Comparison of ENCODE assay signal across 1 cellular context in genomic region chr20:59063358-59064213, GRCh38.
TF ChIP-seq lines count a peak whose summit lies in the region.

No MANE protein-coding gene starts in this region.

TF ChIP-seq in HEK293, 187 proteins besides CTCF, POLR2A, EP300 and RAD21 (continued from another document and continues in another):
- TF ChIP-seq REST (tag by site-specific recombination; IDR thresholded peaks at IDR 0.05) (no peak), ZNF138 (tag by site-specific recombination; IDR thresholded peaks at IDR 0.05; ENCODE audit: borderline replicate concordance) (no peak), ZNF639 (tag by site-specific recombination; IDR thresholded peaks at IDR 0.05) (peak; percentile 39), ZNF362 (tag by site-specific recombination; IDR thresholded peaks at IDR 0.05) (no peak), SCRT2 (tag by site-specific recombination; IDR thresholded peaks at IDR 0.05) (no peak), SETDB1 (IDR thresholded peaks at IDR 0.05; ENCODE audit: insufficient read length, low read length) (no peak), ZNF10 (tag by site-specific recombination; IDR thresholded peaks at IDR 0.05) (no peak; the same call in 1 of the 2 replicates), ZNF777 (tag by site-specific recombination; IDR thresholded peaks at IDR 0.05; ENCODE audit: borderline replicate concordance) (no peak), OVOL3 (tag by site-specific recombination; IDR thresholded peaks at IDR 0.05) (no peak), ZNF514 (tag by site-specific recombination; IDR thresholded peaks at IDR 0.05) (no peak), ZNF521 (tag by site-specific recombination; IDR thresholded peaks at IDR 0.05) (no peak), ZNF366 (tag by site-specific recombination; conservative IDR thresholded peaks at IDR 0.05) (peak; percentile 64), RBAK (tag by site-specific recombination; IDR thresholded peaks at IDR 0.05) (no peak), ZSCAN16 (tag by site-specific recombination; IDR thresholded peaks at IDR 0.05) (no peak), ZNF157 (tag by site-specific recombination; IDR thresholded peaks at IDR 0.05) (no peak), GLI2 (tag by site-specific recombination; IDR thresholded peaks at IDR 0.05; ENCODE audit: borderline replicate concordance, low read depth) (no peak; the same call in 1 of the 2 replicates), ZNF174 (tag by site-specific recombination; IDR thresholded peaks at IDR 0.05) (no peak), ZNF549 (tag by site-specific recombination; IDR thresholded peaks at IDR 0.05) (no peak), IKZF3 (tag by site-specific recombination; IDR thresholded peaks at IDR 0.05) (no peak), ZBTB1 (tag by site-specific recombination; IDR thresholded peaks at IDR 0.05) (no peak), PATZ1 (tag by site-specific recombination; IDR thresholded peaks at IDR 0.05) (no peak), ZNF843 (tag by site-specific recombination; IDR thresholded peaks at IDR 0.05) (no peak), BCL6B (tag by site-specific recombination; IDR thresholded peaks at IDR 0.05) (no peak), ZFHX2 (tag by site-specific recombination; conservative IDR thresholded peaks at IDR 0.05) (peak; percentile 96), ZNF792 (tag by site-specific recombination; IDR thresholded peaks at IDR 0.05) (no peak), ZNF692 (tag by site-specific recombination; IDR thresholded peaks at IDR 0.05) (no peak), ZNF221 (tag by site-specific recombination; IDR thresholded peaks at IDR 0.05; ENCODE audit: borderline replicate concordance) (no peak), ZNF280C (tag by site-specific recombination; IDR thresholded peaks at IDR 0.05) (no peak), ZNF513 (tag by site-specific recombination; IDR thresholded peaks at IDR 0.05) (no peak), ZNF610 (tag by site-specific recombination; IDR thresholded peaks at IDR 0.05; ENCODE audit: borderline replicate concordance) (no peak), ZNF621 (tag by site-specific recombination; IDR thresholded peaks at IDR 0.05) (no peak), TRIM28 (IDR thresholded peaks at IDR 0.05; ENCODE audit: borderline replicate concordance, low read length) (no peak; the same call in 1 of the 2 replicates), ZBTB17 (tag by site-specific recombination; IDR thresholded peaks at IDR 0.05) (peak; percentile 86), ZNF202 (tag by site-specific recombination; IDR thresholded peaks at IDR 0.05; ENCODE audit: borderline replicate concordance) (no peak), YY1 (tag by site-specific recombination; IDR thresholded peaks at IDR 0.05) (no peak), ZEB2 (tag by site-specific recombination; IDR thresholded peaks at IDR 0.05) (peak; percentile 63), ZNF354C (tag by site-specific recombination; IDR thresholded peaks at IDR 0.05; ENCODE audit: borderline replicate concordance, low read depth) (no peak), ZNF18 (tag by site-specific recombination; IDR thresholded peaks at IDR 0.05) (no peak), OSR2 (tag by site-specific recombination; IDR thresholded peaks at IDR 0.05) (no peak), ZNF214 (tag by site-specific recombination; IDR thresholded peaks at IDR 0.05; ENCODE audit: borderline replicate concordance) (no peak), ZBTB20 (tag by site-specific recombination; IDR thresholded peaks at IDR 0.05) (no peak)
